ENCODE assay signal across 8 cellular contexts in the genomic region with DNA sequence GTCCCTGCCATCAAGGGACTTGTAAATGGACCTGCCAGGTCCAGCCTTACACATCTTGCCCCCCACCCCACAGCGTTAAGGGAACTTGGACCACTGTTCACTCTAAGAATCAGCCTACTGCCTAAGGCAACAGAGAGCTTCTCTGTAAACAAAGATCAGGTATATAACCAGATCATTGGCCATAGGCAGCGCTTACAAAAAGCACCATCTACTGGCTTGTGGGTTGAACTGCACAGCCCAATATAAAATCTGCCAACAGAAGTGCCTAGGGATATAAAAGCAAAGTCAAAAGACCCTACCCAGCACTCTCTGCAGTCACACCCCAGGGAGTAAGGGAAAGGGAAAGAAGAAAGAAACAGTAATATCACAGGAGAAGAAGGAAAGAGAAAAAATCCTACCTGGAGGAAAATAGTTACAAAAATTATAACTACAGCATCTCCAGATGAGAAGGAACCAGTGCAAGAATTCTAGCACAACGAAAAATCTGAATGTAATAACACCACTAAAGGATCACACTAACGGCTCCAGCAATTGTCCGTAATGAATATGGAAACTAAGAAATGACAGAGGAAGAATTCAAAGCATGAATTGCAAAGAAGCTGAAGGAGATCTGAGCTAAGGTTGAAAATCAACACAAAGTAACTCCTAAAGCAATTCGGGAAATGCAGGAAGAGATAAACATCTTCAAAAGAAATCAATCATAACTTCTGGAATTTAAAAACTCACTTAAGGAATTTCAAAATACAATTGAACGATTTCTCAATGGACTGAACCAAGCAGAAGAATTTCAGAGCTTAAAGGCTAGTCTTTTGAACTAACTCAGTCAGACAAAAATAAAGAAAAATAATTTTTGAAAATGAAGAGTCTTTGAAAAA.
DNase-seq lines count a peak whose midpoint lies in the region; ATAC-seq, FAIRE-seq and TF ChIP-seq lines count a peak whose summit lies in the region.

No MANE protein-coding gene starts in this region.

- ATAC-seq in CD8-positive, alpha-beta T cell: peak; percentile 69
- ATAC-seq in GM19328 (IDR thresholded peaks at IDR 0.05; ENCODE audit: unreplicated experiment) (peak; percentile 57), GM12878 (peak; percentile 92), HG02623 (IDR thresholded peaks at IDR 0.05; ENCODE audit: unreplicated experiment) (no peak)

- no peak overlapping the region for H3K27ac Mint-ChIP-seq in CD8-positive, alpha-beta T cell

- intact Hi-C loops in CD8-positive, alpha-beta T cell (cut with DNase I, micrococcal nuclease): loop anchor here (1.0 to 10.0 kb wide), 4 partner anchors 309 to 859 kb away; no protein-coding TSS in a partner anchor
- intact Hi-C loops in GM12878 (cut with micrococcal nuclease; ENCODE audit: unreplicated experiment): loop anchor here (1.0 to 10.0 kb wide), 3 partner anchors 639 to 912 kb away; no protein-coding TSS in a partner anchor

- no peak for FAIRE-seq in GM12878 (lab: Jason Lieb, UNC)

- no peaks in the 10 kb centered on the region for H3K79me2 ChIP-seq in GM12878 (ENCODE audit: control insufficient read depth, insufficient read depth, low read length)

- no peak overlapping the region for H2AFZ ChIP-seq in GM12878 (ENCODE audit: control insufficient read depth, low read depth, low read length)

- no peak for TF ChIP-seq POLR2A in GM12878 (IDR thresholded peaks at IDR 0.05; ENCODE audit: low read depth, low read length)

- in situ Hi-C loops in GM12878 (cut with MboI): loop anchor here (10.0 kb wide), 1 partner anchor 639 kb away; no protein-coding TSS in a partner anchor

- no peak overlapping the region for H3K4me3 ChIP-seq in CD8-positive, alpha-beta T cell (ENCODE audit: low read depth, low read length)
- no peak overlapping the region for H3K4me3 ChIP-seq in GM12878

- H3K9me3 ChIP-seq in CD8-positive, alpha-beta T cell (ENCODE audit: low read length): no peaks in the 10 kb centered on the region
- H3K9me3 ChIP-seq in GM12878 (replicated peaks; ENCODE audit: control insufficient read depth, insufficient read depth, low read length): no peaks in the 10 kb centered on the region

- TF ChIP-seq EP300 in GM12878 (IDR thresholded peaks at IDR 0.05; ENCODE audit: borderline replicate concordance in 1 of 2, control insufficient read depth in 1 of 2, low read depth in 2 of 2, low read length in 2 of 2): no peak

- peak; percentile 63 for TF ChIP-seq CTCF in CD8-positive, alpha-beta T cell (IDR thresholded peaks at IDR 0.05)
- TF ChIP-seq CTCF in GM12878 (IDR thresholded peaks at IDR 0.05 in 2 of 3, conservative IDR thresholded peaks at IDR 0.05 in 1 of 3; ENCODE audit: control insufficient read depth in 2 of 3, extremely low read depth in 1 of 3, insufficient read depth in 1 of 3, low read depth in 3 of 3, low read length in 3 of 3): peak; percentile 76 to 80 (median 77)

- RAD21 ChIA-PET in GM12878 (lab: Charles Lee; ENCODE audit: unreplicated experiment): interaction anchor here (1.0 to 3.7 kb wide), 3 partner anchors 859 to 993 kb away, joined by 3 to 27 read pairs (median 3); no protein-coding TSS in a partner anchor

- peaks cover 6% of the 10 kb centered on the region for H3K4me1 ChIP-seq in CD8-positive, alpha-beta T cell (ENCODE audit: insufficient read depth, low read length)
- no peaks in the 10 kb centered on the region for H3K4me1 ChIP-seq in GM12878 (ENCODE audit: control insufficient read depth, insufficient read depth, low read length)

- peaks cover 4% of the 10 kb centered on the region for H3K9me3 Mint-ChIP-seq in CD8-positive, alpha-beta T cell

- H3K4me3 Mint-ChIP-seq in CD8-positive, alpha-beta T cell: no peak overlapping the region

- SMC1A ChIA-PET in GM12878 (lab: Charles Lee; ENCODE audit: uncharacterized antibody, unreplicated experiment): interaction anchor here (0.6 to 3.9 kb wide), 12 partner anchors 28 to 913 kb away, joined by 3 to 22 read pairs (median 4); no protein-coding TSS in a partner anchor

- H3K27ac ChIP-seq in CD8-positive, alpha-beta T cell (ENCODE audit: low read depth, low read length): no peak overlapping the region
- no peak overlapping the region for H3K27ac ChIP-seq in GM12878 (ENCODE audit: control insufficient read depth, insufficient read depth)

- no TSS peak for BruUV-seq in GM12878 (replicated peaks; lab: Mats Ljungman, UMichigan)

- no peak overlapping the region for H3K9ac ChIP-seq in GM12878 (ENCODE audit: control insufficient read depth, insufficient read depth, low read length)

- H4K20me1 ChIP-seq in GM12878 (ENCODE audit: control insufficient read depth, insufficient read depth): no peaks in the 10 kb centered on the region

- CTCF ChIA-PET in CD8-positive, alpha-beta T cell (lab: Charles Lee): interaction anchor here (0.6 to 1.6 kb wide), 9 partner anchors 20 to 872 kb away, joined by 3 to 5 read pairs (median 3); no protein-coding TSS in a partner anchor
- CTCF ChIA-PET in GM12878 (lab: Yijun Ruan, JAX): interaction anchor here (0.6 to 3.1 kb wide), 20 partner anchors 37 to 996 kb away, joined by 3 to 30 read pairs (median 3); no protein-coding TSS in a partner anchor

- peaks cover 8% of the 10 kb centered on the region for H3K4me1 Mint-ChIP-seq in CD8-positive, alpha-beta T cell (ENCODE audit: low read depth)

- no peaks in the 10 kb centered on the region for H3K36me3 ChIP-seq in CD8-positive, alpha-beta T cell (ENCODE audit: insufficient read depth, low read length)
- H3K36me3 ChIP-seq in GM12878 (ENCODE audit: control insufficient read depth in 2 of 2, insufficient read depth in 2 of 2, low read length in 1 of 2): no peaks in the 10 kb centered on the region

- peaks cover 20% of the 10 kb centered on the region for H3K27me3 Mint-ChIP-seq in CD8-positive, alpha-beta T cell (ENCODE audit: low read depth)

- DNase-seq in CD8-positive, alpha-beta T cell: peak in 5 of 7 experiments; percentile 9 to 49 (median 27)
- DNase-seq in Kasumi-1 (lab: John Stamatoyannopoulos, UW) (peak; percentile 33 to 71), SHP77 treated with DMSO at 0.1 percent for 48 hours (lab: John Stamatoyannopoulos, UW) (peak; percentile 24), GM12878 (ENCODE audit: low read depth, low spot score) (peak; percentile 2), iPS-NIHi7 (ENCODE audit: extremely low spot score) (peak; percentile 70)
- DNase-seq in stimulated activated CD4-positive, alpha-beta T cell treated with anti-CD3 and anti-CD28 coated beads, Interleukin-2, amount 100 ng/mL, for 48 hours: peak; percentile 4 to 7

- POLR2A ChIA-PET in CD8-positive, alpha-beta T cell (lab: Charles Lee): no interaction called here
- POLR2A ChIA-PET in GM12878 (lab: Charles Lee): interaction anchor here (0.6 kb wide), 1 partner anchor 728 kb away, joined by 4 read pairs; no protein-coding TSS in a partner anchor

- no peak overlapping the region for H3K4me2 ChIP-seq in GM12878 (ENCODE audit: control insufficient read depth, insufficient read depth)

- H3K36me3 Mint-ChIP-seq in CD8-positive, alpha-beta T cell: no peaks in the 10 kb centered on the region

- no peaks in the 10 kb centered on the region for H3K27me3 ChIP-seq in CD8-positive, alpha-beta T cell (ENCODE audit: insufficient read depth, low read length)
- H3K27me3 ChIP-seq in GM12878 (replicated peaks in 1 of 2; ENCODE audit: control insufficient read depth in 2 of 2, insufficient read depth in 2 of 2, low read length in 1 of 2): no peaks in the 10 kb centered on the region

- peak; percentile 89 for TF ChIP-seq RAD21 in GM12878 (IDR thresholded peaks at IDR 0.05; ENCODE audit: insufficient read depth, low read depth, low read length)

- WGBS in GM12878 (ENCODE audit: insufficient coverage, insufficient replicate concordance, low lambda C conversion rate, missing lambda C conversion rate): 3% methylated on average over 7 of the region's 7 CpGs

TF ChIP-seq in GM12878, 131 proteins besides CTCF, POLR2A, EP300 and RAD21 (continues in another document):
- TF ChIP-seq, protein P1, sequence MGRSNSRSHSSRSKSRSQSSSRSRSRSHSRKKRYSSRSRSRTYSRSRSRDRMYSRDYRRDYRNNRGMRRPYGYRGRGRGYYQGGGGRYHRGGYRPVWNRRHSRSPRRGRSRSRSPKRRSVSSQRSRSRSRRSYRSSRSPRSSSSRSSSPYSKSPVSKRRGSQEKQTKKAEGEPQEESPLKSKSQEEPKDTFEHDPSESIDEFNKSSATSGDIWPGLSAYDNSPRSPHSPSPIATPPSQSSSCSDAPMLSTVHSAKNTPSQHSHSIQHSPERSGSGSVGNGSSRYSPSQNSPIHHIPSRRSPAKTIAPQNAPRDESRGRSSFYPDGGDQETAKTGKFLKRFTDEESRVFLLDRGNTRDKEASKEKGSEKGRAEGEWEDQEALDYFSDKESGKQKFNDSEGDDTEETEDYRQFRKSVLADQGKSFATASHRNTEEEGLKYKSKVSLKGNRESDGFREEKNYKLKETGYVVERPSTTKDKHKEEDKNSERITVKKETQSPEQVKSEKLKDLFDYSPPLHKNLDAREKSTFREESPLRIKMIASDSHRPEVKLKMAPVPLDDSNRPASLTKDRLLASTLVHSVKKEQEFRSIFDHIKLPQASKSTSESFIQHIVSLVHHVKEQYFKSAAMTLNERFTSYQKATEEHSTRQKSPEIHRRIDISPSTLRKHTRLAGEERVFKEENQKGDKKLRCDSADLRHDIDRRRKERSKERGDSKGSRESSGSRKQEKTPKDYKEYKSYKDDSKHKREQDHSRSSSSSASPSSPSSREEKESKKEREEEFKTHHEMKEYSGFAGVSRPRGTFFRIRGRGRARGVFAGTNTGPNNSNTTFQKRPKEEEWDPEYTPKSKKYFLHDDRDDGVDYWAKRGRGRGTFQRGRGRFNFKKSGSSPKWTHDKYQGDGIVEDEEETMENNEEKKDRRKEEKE (IDR thresholded peaks at IDR 0.05): no peak
- TF ChIP-seq YY1 (IDR thresholded peaks at IDR 0.05; ENCODE audit: low read depth, low read length) (peak; percentile 43; the same call in 1 of the 2 replicates), SP1 (IDR thresholded peaks at IDR 0.05; ENCODE audit: low read depth, low read length) (no peak), RUNX3 (IDR thresholded peaks at IDR 0.05; ENCODE audit: low read length) (peak; percentile 67), TCF12 (IDR thresholded peaks at IDR 0.05; ENCODE audit: low read depth, low read length) (no peak)

Comparison
In these comparisons a context has a peak if more than half of its experiments do, and no peak if none do; other contexts are left out.
1. DNase-seq: peak in every context shown above with its lines; median percentile 70 in iPS-NIHi7; 52 in Kasumi-1; 27 in CD8-positive, alpha-beta T cell; 24 in SHP77 treated with DMSO at 0.1 percent for 48 hours; 6 in stimulated activated CD4-positive, alpha-beta T cell treated with anti-CD3 and anti-CD28 coated beads, Interleukin-2, amount 100 ng/mL, for 48 hours; 2 in GM12878.